In the genomic region with DNA sequence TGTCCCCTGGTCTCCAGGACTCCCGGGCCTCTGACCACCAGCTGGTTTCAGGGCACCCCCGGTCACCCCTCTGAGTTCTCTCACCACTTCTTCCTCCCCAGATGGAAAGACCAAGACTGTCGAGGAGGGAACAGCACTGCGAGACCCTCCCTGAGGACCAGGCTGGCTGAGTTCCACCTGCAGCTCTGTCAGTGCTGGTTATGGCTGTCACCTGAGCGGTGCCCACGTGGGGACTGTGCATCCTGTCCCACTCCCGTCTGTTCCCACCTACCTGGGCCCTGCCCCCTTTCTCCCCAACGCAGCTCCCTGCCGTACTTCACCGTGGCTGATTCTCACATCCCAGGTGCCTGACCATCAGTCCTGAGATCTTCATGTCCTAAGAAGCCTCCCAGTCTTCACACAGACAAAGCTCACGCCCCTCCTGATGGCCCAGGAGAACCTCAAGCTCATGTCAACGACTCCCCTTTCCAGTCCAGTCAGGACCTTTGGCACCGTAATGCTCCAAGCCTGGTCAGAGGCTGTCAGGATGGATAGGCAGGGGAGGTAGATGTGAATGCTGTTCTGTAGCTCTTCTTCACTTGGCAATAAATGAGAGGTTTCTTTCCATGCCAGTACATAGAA, we compare ENCODE assay signal across 28 cellular contexts.
DNase-seq lines count a peak whose midpoint lies in the region; ATAC-seq, FAIRE-seq and TF ChIP-seq lines count a peak whose summit lies in the region.
"Had no signal": no experiment of that assay in that cellular context is flagged by ENCODE, and none has a peak within 500 bp of the region (broad histone marks: within the 10 kb centered on the region; RNA-seq: fewer than 3 reads in every experiment).

No MANE protein-coding gene starts in this region.

- H3K9me2 ChIP-seq in SK-N-SH = no peaks in the 10 kb centered on the region

- H3K9ac ChIP-seq in SK-N-SH (no peak overlapping the region), kidney (ENCODE audit: low read length in 2 of 2) (no peak overlapping the region)

- WGBS in SK-N-SH (ENCODE audit: low lambda C conversion rate) = 68% methylated on average over 10 of the region's 13 CpGs

- no peaks in the 10 kb centered on the region for H3K27me3 ChIP-seq in SK-N-SH (ENCODE audit: insufficient read depth)
- H3K27me3 ChIP-seq: adrenal gland had no signal

- H3K4me3 ChIP-seq in SK-N-SH (ENCODE audit: low read depth in 2 of 2, low read length in 1 of 2) (no peak overlapping the region), kidney (ENCODE audit: low read length in 2 of 2) (no peak overlapping the region)
- H3K4me3 ChIP-seq: adrenal gland, pancreas had no signal

- DNase-seq in SK-N-SH = no peak
- DNase-seq in kidney = peak; percentile 53
- DNase-seq in stimulated activated naive B cell treated with anti-CD40 and anti-IgM and Interleukin-4, amounts not matched to agents 10 μg/mL and 1 μg/mL and 100 μg/mL, for 72 hours = no peak
- DNase-seq in GDM1 (lab: John Stamatoyannopoulos, UW) = no peak
- no peak for DNase-seq in stimulated activated CD4-positive, alpha-beta T cell treated with anti-CD3 and anti-CD28 coated beads, Interleukin-2, amount 100 ng/mL, for 48 hours
- DNase-seq: activated CD4-positive, alpha-beta T cell treated with anti-CD3 and anti-CD28 coated beads for 36 hours; activated gamma-delta T cell treated with Interleukin-2 at 50 U/mL for 16 hours; activated T-cell treated with anti-CD3 and anti-CD28 coated beads, Interleukin-2, amount 50 U/mL, for 24 hours; DMS 273 treated with DMSO at 0.1 percent for 48 hours; H7; naive thymus-derived CD8-positive, alpha-beta T cell; NCI-H1436; pancreas; retina; stimulated activated CD4-positive, alpha-beta T cell treated with anti-CD3 and anti-CD28 coated beads, Interleukin-4, amount 100 ng/mL, for 24 hours; T-helper 2 cell had no signal

- intact Hi-C loops in kidney (cut with DNase I) = no loop called here

- no peak for TF ChIP-seq RAD21 in SK-N-SH (IDR thresholded peaks at IDR 0.05; ENCODE audit: low read length)

- no peaks in the 10 kb centered on the region for H4K20me1 ChIP-seq in SK-N-SH (ENCODE audit: insufficient read depth)

- CTCF ChIA-PET in SK-N-SH (lab: Yijun Ruan, JAX) = interaction anchor here (0.8 to 2.1 kb wide), 2 partner anchors 11 to 27 kb away, joined by 3 to 8 read pairs; no protein-coding TSS in a partner anchor

- H3F3A ChIP-seq in SK-N-SH (replicated peaks; ENCODE audit: insufficient read depth) = no peaks in the 10 kb centered on the region

- H3K36me3 ChIP-seq in SK-N-SH (replicated peaks in 1 of 2; ENCODE audit: control insufficient read depth in 1 of 2, insufficient read depth in 2 of 2, low read length in 1 of 2) = no peaks in the 10 kb centered on the region
- no peaks in the 10 kb centered on the region for H3K36me3 ChIP-seq in kidney (ENCODE audit: control insufficient read depth in 1 of 2, insufficient read depth in 2 of 2, low read length in 2 of 2)
- H3K36me3 ChIP-seq: adrenal gland, pancreas had no signal

- no peaks in the 10 kb centered on the region for H3K9me3 Mint-ChIP-seq in IgD-negative memory B cell
- H3K9me3 Mint-ChIP-seq in stimulated activated naive B cell treated with anti-CD40 and anti-IgM and Interleukin-4, amounts not matched to agents 10 μg/mL and 1 μg/mL and 100 μg/mL, for 72 hours = peaks cover 0 to 6% of the 10 kb centered on the region in 2 donors
- H3K9me3 Mint-ChIP-seq: activated T-cell treated with anti-CD3 and anti-CD28 coated beads, Interleukin-2, amount 50 U/mL, for 24 hours; CD4-positive, alpha-beta T cell; naive thymus-derived CD8-positive, alpha-beta T cell had no signal

- H2AFZ ChIP-seq in SK-N-SH (ENCODE audit: low read depth) = no peak overlapping the region

- H3K27ac ChIP-seq in SK-N-SH (ENCODE audit: low read depth in 2 of 2, low read length in 1 of 2) (no peak overlapping the region), kidney (ENCODE audit: low read depth in 2 of 2, low read length in 2 of 2) (no peak overlapping the region)
- H3K27ac ChIP-seq: 22Rv1, adrenal gland, pancreas, RWPE1 had no signal

- no peak for TF ChIP-seq EP300 in SK-N-SH (IDR thresholded peaks at IDR 0.05; ENCODE audit: borderline replicate concordance in 1 of 2, low read depth in 1 of 2, low read length in 1 of 2)

- FAIRE-seq in kidney (lab: Jason Lieb, UNC) = no peak
- FAIRE-seq: endothelial cell of umbilical vein, HTR-8/SVneo, pancreas had no signal

- H3K79me2 ChIP-seq in SK-N-SH (ENCODE audit: insufficient read depth) = no peaks in the 10 kb centered on the region

- peaks cover 21 to 38% (median 22%) of the 10 kb centered on the region in 3 donors for H3K4me1 Mint-ChIP-seq in IgD-negative memory B cell
- H3K4me1 Mint-ChIP-seq in stimulated activated naive B cell treated with anti-CD40 and anti-IgM and Interleukin-4, amounts not matched to agents 10 μg/mL and 1 μg/mL and 100 μg/mL, for 72 hours = peaks cover 34 to 49% of the 10 kb centered on the region in 2 donors
- H3K4me1 Mint-ChIP-seq: mesothelial cell of epicardium had no signal

- H3K36me3 Mint-ChIP-seq in IgD-negative memory B cell = no peaks in the 10 kb centered on the region
- peaks cover 10 to 14% of the 10 kb centered on the region in 2 donors for H3K36me3 Mint-ChIP-seq in stimulated activated naive B cell treated with anti-CD40 and anti-IgM and Interleukin-4, amounts not matched to agents 10 μg/mL and 1 μg/mL and 100 μg/mL, for 72 hours
- H3K36me3 Mint-ChIP-seq: naive thymus-derived CD8-positive, alpha-beta T cell had no signal

- ATAC-seq in SK-N-SH treated with all-trans-retinoic acid at 6 μM for 48 hours (peak; percentile 19; the same call in 2 of the 3 replicates), HG02610 (IDR thresholded peaks at IDR 0.05; ENCODE audit: unreplicated experiment) (no peak)
- no peak for ATAC-seq in stimulated activated naive B cell treated with anti-CD40 and anti-IgM and Interleukin-4, amounts not matched to agents 10 μg/mL and 1 μg/mL and 100 μg/mL, for 72 hours (replicated peaks)
- ATAC-seq: activated CD4-positive, alpha-beta T cell treated with anti-CD3 and anti-CD28 coated beads for 36 hours; naive thymus-derived CD8-positive, alpha-beta T cell; stimulated activated memory B cell treated with anti-CD40 and anti-IgM and Interleukin-4, amounts not matched to agents 10 μg/mL and 1 μg/mL and 100 μg/mL, for 72 hours had no signal

- POLR2A ChIA-PET in SK-N-SH (lab: Yijun Ruan, JAX) = no interaction called here

- H3K27me3 Mint-ChIP-seq in IgD-negative memory B cell = no peaks in the 10 kb centered on the region
- H3K27me3 Mint-ChIP-seq in stimulated activated naive B cell treated with anti-CD40 and anti-IgM and Interleukin-4, amounts not matched to agents 10 μg/mL and 1 μg/mL and 100 μg/mL, for 72 hours = no peaks in the 10 kb centered on the region
- H3K27me3 Mint-ChIP-seq: activated CD4-positive, alpha-beta T cell treated with anti-CD3 and anti-CD28 coated beads for 36 hours; activated T-cell treated with anti-CD3 and anti-CD28 coated beads, Interleukin-2, amount 50 U/mL, for 24 hours; CD4-positive, alpha-beta T cell; stimulated activated memory B cell treated with anti-CD40 and anti-IgM and Interleukin-4, amounts not matched to agents 10 μg/mL and 1 μg/mL and 100 μg/mL, for 72 hours had no signal

- H3K9me3 ChIP-seq in SK-N-SH = no peaks in the 10 kb centered on the region
- H3K9me3 ChIP-seq in kidney (ENCODE audit: control insufficient read depth in 1 of 2, low read length in 2 of 2) = no peaks in the 10 kb centered on the region
- H3K9me3 ChIP-seq: adrenal gland, pancreas had no signal

- TF ChIP-seq CTCF in SK-N-SH (IDR thresholded peaks at IDR 0.05) (no peak), kidney (IDR thresholded peaks at IDR 0.05; ENCODE audit: borderline replicate concordance, extremely low read depth, insufficient read depth) (no peak)

- H3K4me1 ChIP-seq in SK-N-SH (ENCODE audit: control insufficient read depth in 1 of 2, insufficient read depth in 2 of 2, low read depth in 1 of 2, low read length in 1 of 2) = peaks cover 0 to 4% of the 10 kb centered on the region in 2 experiments; a peak in 1 of 4 replicates
- H3K4me1 ChIP-seq in kidney (ENCODE audit: control insufficient read depth in 1 of 2, insufficient read depth in 1 of 2, low read depth in 1 of 2, low read length in 2 of 2) = no peaks in the 10 kb centered on the region
- H3K4me1 ChIP-seq: adrenal gland, pancreas had no signal

- H3K4me3 Mint-ChIP-seq in IgD-negative memory B cell = peak overlapping the region in 1 of 4 donors; percentile 58
- no peak overlapping the region for H3K4me3 Mint-ChIP-seq in stimulated activated naive B cell treated with anti-CD40 and anti-IgM and Interleukin-4, amounts not matched to agents 10 μg/mL and 1 μg/mL and 100 μg/mL, for 72 hours
- H3K4me3 Mint-ChIP-seq: activated CD4-positive, alpha-beta T cell treated with anti-CD3 and anti-CD28 coated beads for 36 hours; activated T-cell treated with anti-CD3 and anti-CD28 coated beads, Interleukin-2, amount 50 U/mL, for 24 hours; brain; CD4-positive, alpha-beta T cell; mesothelial cell of epicardium; naive thymus-derived CD8-positive, alpha-beta T cell; stimulated activated memory B cell treated with anti-CD40 and anti-IgM and Interleukin-4, amounts not matched to agents 10 μg/mL and 1 μg/mL and 100 μg/mL, for 72 hours had no signal

- H3K4me2 ChIP-seq in SK-N-SH = no peak overlapping the region

- H3K27ac Mint-ChIP-seq in IgD-negative memory B cell = peak overlapping the region; percentile 61 to 92 (median 73)
- H3K27ac Mint-ChIP-seq in stimulated activated naive B cell treated with anti-CD40 and anti-IgM and Interleukin-4, amounts not matched to agents 10 μg/mL and 1 μg/mL and 100 μg/mL, for 72 hours = peak overlapping the region; percentile 52
- H3K27ac Mint-ChIP-seq: activated CD4-positive, alpha-beta T cell treated with anti-CD3 and anti-CD28 coated beads for 36 hours; activated T-cell treated with anti-CD3 and anti-CD28 coated beads, Interleukin-2, amount 50 U/mL, for 24 hours; brain; CD4-positive, alpha-beta T cell; mesothelial cell of epicardium; stimulated activated memory B cell treated with anti-CD40 and anti-IgM and Interleukin-4, amounts not matched to agents 10 μg/mL and 1 μg/mL and 100 μg/mL, for 72 hours had no signal

TF ChIP-seq in SK-N-SH treated with all-trans-retinoic acid at 6 μM for 48 hours, 23 proteins besides CTCF, POLR2A, EP300 and RAD21 (continues in another document):
- TF ChIP-seq ISL1 (CRISPR knock-in tag; IDR thresholded peaks at IDR 0.05) = no peak

TF ChIP-seq in SK-N-SH, 30 proteins besides CTCF, POLR2A, EP300 and RAD21:
- no peak for TF ChIP-seq YY1 (IDR thresholded peaks at IDR 0.05; ENCODE audit: low read depth)
